Comparison of ENCODE assay signal across 28 cellular contexts in the genomic region with DNA sequence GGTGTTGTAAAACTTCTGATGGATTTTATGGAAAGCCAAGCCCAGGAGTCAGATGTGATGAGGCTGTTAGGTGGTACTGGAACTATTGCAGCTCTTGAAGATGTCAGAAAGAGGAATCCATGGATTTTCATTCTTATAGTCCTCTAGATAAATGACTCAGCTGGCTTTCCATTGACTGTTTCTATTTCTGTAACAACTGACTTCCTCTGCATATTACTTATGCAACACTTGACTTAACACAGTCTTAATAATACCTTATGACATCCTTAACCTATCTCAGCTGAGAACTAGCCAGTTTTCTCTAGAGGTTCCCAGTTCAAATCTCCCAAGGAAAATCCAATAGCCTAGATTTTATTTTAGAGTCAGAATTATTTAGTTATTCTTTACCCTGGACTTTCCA.
DNase-seq lines count a peak whose midpoint lies in the region; ATAC-seq and TF ChIP-seq lines count a peak whose summit lies in the region.
"Had no signal": no experiment of that assay in that cellular context is flagged by ENCODE, and none has a peak within 500 bp of the region (broad histone marks: within the 10 kb centered on the region; RNA-seq: fewer than 3 reads in every experiment).

No MANE protein-coding gene starts in this region.

- no peaks in the 10 kb centered on the region for H3K4me1 ChIP-seq in mesenchymal stem cell (ENCODE audit: control insufficient read depth, insufficient read depth, low read depth, low read length)
- no peaks in the 10 kb centered on the region for H3K4me1 ChIP-seq in colonic mucosa
- H3K4me1 ChIP-seq: body of pancreas, uterus had no signal

- no peak overlapping the region for H3K4ac ChIP-seq in mesenchymal stem cell (ENCODE audit: low read depth in 1 of 2, low read length in 2 of 2)

- H3K14ac ChIP-seq in mesenchymal stem cell (ENCODE audit: low read length in 2 of 2), result no peak overlapping the region

- ATAC-seq in HG03378 (IDR thresholded peaks at IDR 0.05; ENCODE audit: unreplicated experiment), result no peak
- ATAC-seq: body of pancreas; GM12878; naive thymus-derived CD4-positive, alpha-beta T cell; Right ventricle myocardium inferior; SK-N-SH treated with all-trans-retinoic acid at 6 μM for 48 hours had no signal

- no peak overlapping the region for H2BK5ac ChIP-seq in mesenchymal stem cell (ENCODE audit: low read depth, low read length, poor library complexity, severe bottlenecking)

- no peaks in the 10 kb centered on the region for H3K27me3 ChIP-seq in mesenchymal stem cell (ENCODE audit: control insufficient read depth in 1 of 2, insufficient read depth in 1 of 2, low read length in 2 of 2)
- no peaks in the 10 kb centered on the region for H3K27me3 ChIP-seq in colonic mucosa
- H3K27me3 ChIP-seq: body of pancreas, uterus had no signal

- DNase-seq in HT1080 (ENCODE audit: low read depth), result peak; percentile 56
- DNase-seq in NCI-H226, result peak; percentile 17
- DNase-seq in choroid plexus epithelial cell (ENCODE audit: low read depth), result peak; percentile 49
- peak; percentile 34 for DNase-seq in mesenchymal stem cell
- no peak for DNase-seq in NCI-H2171 (lab: John Stamatoyannopoulos, UW)
- DNase-seq in colonic mucosa, result no peak
- DNase-seq in stimulated activated CD4-positive, alpha-beta T cell treated with anti-CD3 and anti-CD28 coated beads, Interleukin-2, amount 100 ng/mL, for 48 hours, result no peak
- DNase-seq: activated CD4-positive, alpha-beta T cell treated with anti-CD3 and anti-CD28 coated beads for 4 hours; activated CD8-positive, alpha-beta memory T cell treated with anti-CD3 and anti-CD28 coated beads for 24 hours; activated T-cell treated with anti-CD3 and anti-CD28 coated beads, Interleukin-2, amount 50 U/mL, for 1 hour; body of pancreas; CD4-positive, CD25-positive, alpha-beta regulatory T cell; effector CD8-positive, alpha-beta T cell; hippocampal formation; midbrain; naive thymus-derived CD4-positive, alpha-beta T cell; NCI-H1105; NCI-H1930; NCI-H345; NCI-H748 treated with DMSO at 0.1 percent for 48 hours; occipital lobe; uterus had no signal

- no peak overlapping the region for H2BK15ac ChIP-seq in mesenchymal stem cell (ENCODE audit: low read depth, poor library complexity, severe bottlenecking)

- no peak for TF ChIP-seq CTCF in choroid plexus epithelial cell (conservative IDR thresholded peaks at IDR 0.05; ENCODE audit: low read depth, low read length)
- no peak for TF ChIP-seq CTCF in colonic mucosa (IDR thresholded peaks at IDR 0.05)

- H4K91ac ChIP-seq in mesenchymal stem cell (ENCODE audit: low read length), result no peak overlapping the region

- no peaks in the 10 kb centered on the region for H3K36me3 ChIP-seq in mesenchymal stem cell (ENCODE audit: control insufficient read depth in 1 of 2, insufficient read depth in 2 of 2, low read depth in 1 of 2, low read length in 2 of 2)
- H3K36me3 ChIP-seq in colonic mucosa, result no peaks in the 10 kb centered on the region
- H3K36me3 ChIP-seq: thoracic aorta, uterus had no signal

- no peak overlapping the region for H3K23ac ChIP-seq in mesenchymal stem cell (ENCODE audit: low read length in 2 of 2)

- H2BK12ac ChIP-seq in mesenchymal stem cell (ENCODE audit: low read length in 2 of 2), result no peak overlapping the region

- H3K27ac ChIP-seq in mesenchymal stem cell (ENCODE audit: low read length, poor library complexity, severe bottlenecking) (no peak overlapping the region), colonic mucosa (no peak overlapping the region)
- H3K27ac ChIP-seq: body of pancreas, thoracic aorta, uterus, VCaP had no signal

- no peak overlapping the region for H4K8ac ChIP-seq in mesenchymal stem cell (ENCODE audit: low read length)

- no peak overlapping the region for H3K18ac ChIP-seq in mesenchymal stem cell (ENCODE audit: low read depth in 1 of 2, low read length in 2 of 2)

- H3K9ac ChIP-seq in mesenchymal stem cell (ENCODE audit: low read length) (no peak overlapping the region), colonic mucosa (ENCODE audit: low read depth in 2 of 2, low read length in 2 of 2) (no peak overlapping the region)

- H3K9me3 ChIP-seq in mesenchymal stem cell (ENCODE audit: control insufficient read depth, low read length) (no peaks in the 10 kb centered on the region), colonic mucosa (no peaks in the 10 kb centered on the region)
- H3K9me3 ChIP-seq: body of pancreas, thoracic aorta, uterus had no signal

- intact Hi-C loops in colonic mucosa (cut with DNase I), result no loop called here

- H2AFZ ChIP-seq in mesenchymal stem cell (ENCODE audit: low read depth, low read length), result no peak overlapping the region

- H3K4me3 ChIP-seq in choroid plexus epithelial cell (ENCODE audit: low read depth, low read length) (no peak overlapping the region), mesenchymal stem cell (ENCODE audit: insufficient read depth in 1 of 2, low read depth in 1 of 2, low read length in 2 of 2) (no peak overlapping the region), colonic mucosa (no peak overlapping the region)
- H3K4me3 ChIP-seq: body of pancreas, GM12878, thoracic aorta, uterus had no signal

- H3K4me2 ChIP-seq in mesenchymal stem cell (ENCODE audit: low read length, poor library complexity, severe bottlenecking), result no peak overlapping the region

- no peak overlapping the region for H2BK120ac ChIP-seq in mesenchymal stem cell (ENCODE audit: low read depth, low read length)

- no peaks in the 10 kb centered on the region for H3K79me1 ChIP-seq in mesenchymal stem cell (replicated peaks; ENCODE audit: low read length, poor library complexity, severe bottlenecking)

- H2AK5ac ChIP-seq in mesenchymal stem cell (ENCODE audit: low read length, severe bottlenecking), result no peak overlapping the region

Comparison
In these comparisons a context has a peak if more than half of its experiments do, and no peak if none do; other contexts are left out.
1. DNase-seq: peak in HT1080 (single experiment), NCI-H226 (single experiment), choroid plexus epithelial cell (single experiment) and mesenchymal stem cell (single experiment); none in NCI-H2171 (single experiment), colonic mucosa (single experiment) and stimulated activated CD4-positive, alpha-beta T cell treated with anti-CD3 and anti-CD28 coated beads, Interleukin-2, amount 100 ng/mL, for 48 hours (0 of 2).